In genomic region chr7:66920256-66920655, GRCh38 we compare ENCODE assay signal across 7 cellular contexts. TPM values are rescaled to one million over a fixed set of nuclear protein-coding genes. Genes with fewer than 3 reads are reported as not detected.
DNase-seq lines count a peak whose midpoint lies in the region; ATAC-seq and TF ChIP-seq lines count a peak whose summit lies in the region.

No MANE protein-coding gene starts in this region.

- no peaks in the 10 kb centered on the region for H3K9me3 Mint-ChIP-seq in HFFc6
- H3K9me3 Mint-ChIP-seq in stimulated activated memory B cell treated with anti-CD40 and anti-IgM and Interleukin-4, amounts not matched to agents 10 μg/mL and 1 μg/mL and 100 μg/mL, for 72 hours = no peaks in the 10 kb centered on the region

- H3K27ac Mint-ChIP-seq in HFFc6 (peak overlapping the region; percentile 56; the same call in 1 of the 2 replicates), T-helper 17 cell (peak overlapping the region; percentile 94)
- peak overlapping the region; percentile 90 for H3K27ac Mint-ChIP-seq in stimulated activated memory B cell treated with anti-CD40 and anti-IgM and Interleukin-4, amounts not matched to agents 10 μg/mL and 1 μg/mL and 100 μg/mL, for 72 hours

- no peak for TF ChIP-seq POLR2A in gastroesophageal sphincter (IDR thresholded peaks at IDR 0.05)

- peaks cover 17% of the 10 kb centered on the region for H3K4me1 Mint-ChIP-seq in HFFc6 (ENCODE audit: low read depth)
- H3K4me1 Mint-ChIP-seq in T-helper 17 cell = peaks cover 16% of the 10 kb centered on the region
- peaks cover 30% of the 10 kb centered on the region for H3K4me1 Mint-ChIP-seq in stimulated activated memory B cell treated with anti-CD40 and anti-IgM and Interleukin-4, amounts not matched to agents 10 μg/mL and 1 μg/mL and 100 μg/mL, for 72 hours

- peaks cover 11% of the 10 kb centered on the region for H3K36me3 Mint-ChIP-seq in HFFc6 (ENCODE audit: low read depth)
- H3K36me3 Mint-ChIP-seq in T-helper 17 cell (ENCODE audit: low read depth) = peaks cover 6% of the 10 kb centered on the region
- peaks cover 2% of the 10 kb centered on the region for H3K36me3 Mint-ChIP-seq in stimulated activated memory B cell treated with anti-CD40 and anti-IgM and Interleukin-4, amounts not matched to agents 10 μg/mL and 1 μg/mL and 100 μg/mL, for 72 hours

- H3K4me3 ChIP-seq in gastroesophageal sphincter = peak overlapping the region; percentile 85 to 96

- H3K4me3 Mint-ChIP-seq in HFFc6 (peak overlapping the region; percentile 91), T-helper 17 cell (peak overlapping the region; percentile 96)
- H3K4me3 Mint-ChIP-seq in stimulated activated memory B cell treated with anti-CD40 and anti-IgM and Interleukin-4, amounts not matched to agents 10 μg/mL and 1 μg/mL and 100 μg/mL, for 72 hours = no peak overlapping the region

- TF ChIP-seq EP300 in gastroesophageal sphincter (IDR thresholded peaks at IDR 0.05) = no peak

- H3K27me3 ChIP-seq in gastroesophageal sphincter = no peaks in the 10 kb centered on the region

- H3K36me3 ChIP-seq in gastroesophageal sphincter = peaks cover 0 to 12% of the 10 kb centered on the region in 2 donors

- 77 to 100% methylated on average over 1 to 3 of the region's 3 CpGs for WGBS in gastroesophageal sphincter (ENCODE audit: low coverage in 1 of 2), 2 donors

- TF ChIP-seq CTCF in HFFc6 (IDR thresholded peaks at IDR 0.05) (no peak), gastroesophageal sphincter (IDR thresholded peaks at IDR 0.05) (no peak)

- H3K9me3 ChIP-seq in T-helper 17 cell (ENCODE audit: control insufficient read depth, low read length, poor library complexity, severe bottlenecking) (no peaks in the 10 kb centered on the region), gastroesophageal sphincter (no peaks in the 10 kb centered on the region)

- peak overlapping the region in 1 of 4 donors; percentile 87 for H3K27ac ChIP-seq in gastroesophageal sphincter

- H3K4me1 ChIP-seq in gastroesophageal sphincter = peaks cover 0 to 41% (median 14%) of the 10 kb centered on the region in 3 donors

- DNase-seq in HFFc6 (no peak), T-helper 17 cell (no peak), HuH-7 (ENCODE audit: low spot score) (no peak), AML-193 (lab: John Stamatoyannopoulos, UW) (no peak)
- no peak for DNase-seq in stimulated activated CD8-positive, alpha-beta memory T cell treated with anti-CD3 and anti-CD28 coated beads, Interleukin-4, amount 100 ng/mL, for 48 hours

- ATAC-seq in T-helper 17 cell = no peak
- ATAC-seq in gastroesophageal sphincter = no peak
- no peak for ATAC-seq in stimulated activated memory B cell treated with anti-CD40 and anti-IgM and Interleukin-4, amounts not matched to agents 10 μg/mL and 1 μg/mL and 100 μg/mL, for 72 hours

- H3K27me3 Mint-ChIP-seq in HFFc6 (ENCODE audit: insufficient read depth) (no peaks in the 10 kb centered on the region; the same call in 1 of the 2 replicates), T-helper 17 cell (no peaks in the 10 kb centered on the region)
- H3K27me3 Mint-ChIP-seq in stimulated activated memory B cell treated with anti-CD40 and anti-IgM and Interleukin-4, amounts not matched to agents 10 μg/mL and 1 μg/mL and 100 μg/mL, for 72 hours = no peaks in the 10 kb centered on the region

RNA-seq across cellular contexts. Expression of gene TMEM248, which starts 0.8 kb away (rescaled TPM):
- 100 to 1,000 TPM in 5 of 6 experiments, 10 to 100 TPM in 1; 97.1 to 128 (median 117) TPM for total RNA-seq in HFFc6 (2021; fragmentation: NEBNext Ultra II Directional; extraction: Animal tissue kit (Norgen Biotek cat#: 25700))
- total RNA-seq in T-helper 17 cell = 10 to 100 TPM; 73.7 to 87.4 TPM
- total RNA-seq in gastroesophageal sphincter = 100 to 1,000 TPM; 106 to 118 (median 111) TPM
